ENCODE assay signal across 8 cellular contexts in genomic region chr3:69542265-69543079, GRCh38.
DNase-seq lines count a peak whose midpoint lies in the region; ATAC-seq and TF ChIP-seq lines count a peak whose summit lies in the region.

No MANE protein-coding gene starts in this region.

- peak overlapping the region; percentile 23 for H3K4me3 ChIP-seq in colonic mucosa
- peak overlapping the region; percentile 51 to 59 for H3K4me3 ChIP-seq in left lung

- intact Hi-C loops in colonic mucosa (cut with DNase I) (no loop called here), left lung (cut with DNase I) (no loop called here)

- TF ChIP-seq CTCF in colonic mucosa (IDR thresholded peaks at IDR 0.05) (no peak), left lung (IDR thresholded peaks at IDR 0.05) (no peak)

- H3K36me3 ChIP-seq in colonic mucosa = no peaks in the 10 kb centered on the region
- no peaks in the 10 kb centered on the region for H3K36me3 ChIP-seq in left lung

- H3K9me3 ChIP-seq in colonic mucosa (no peaks in the 10 kb centered on the region), left lung (no peaks in the 10 kb centered on the region)

- H3K9ac ChIP-seq in colonic mucosa (ENCODE audit: low read depth in 2 of 2, low read length in 2 of 2) = no peak overlapping the region

- no peaks in the 10 kb centered on the region for H3K4me1 ChIP-seq in colonic mucosa
- peaks cover 0 to 21% of the 10 kb centered on the region in 2 donors for H3K4me1 ChIP-seq in left lung

- DNase-seq in NCI-H2081 (lab: John Stamatoyannopoulos, UW) (peak; percentile 60 to 75), NCI-H2081 treated with DMSO at 0.1 percent for 48 hours (lab: John Stamatoyannopoulos, UW) (no peak), colonic mucosa (no peak), left lung (peak; percentile 64 to 82), COLO668 (lab: John Stamatoyannopoulos, UW; ENCODE audit: unreplicated experiment) (no peak)
- no peak for DNase-seq in activated CD8-positive, alpha-beta memory T cell treated with anti-CD3 and anti-CD28 coated beads, Interleukin-2, amount 50 U/mL, for 4 hours

- H3K27me3 ChIP-seq in colonic mucosa (peaks cover 12% of the 10 kb centered on the region), left lung (peaks cover 20 to 46% of the 10 kb centered on the region in 2 donors)

- ATAC-seq in left lung (peak; percentile 67), GM21390 (IDR thresholded peaks at IDR 0.05; ENCODE audit: unreplicated experiment) (no peak)

- H3K27ac ChIP-seq in colonic mucosa = no peak overlapping the region
- H3K27ac ChIP-seq in left lung = peak overlapping the region; percentile 47 to 66
- peak overlapping the region; percentile 91 for H3K27ac ChIP-seq in temporal lobe (ENCODE audit: low read depth, low read length)

Comparison
In these comparisons a context has a peak if more than half of its experiments do, and no peak if none do; other contexts are left out.
1. DNase-seq: peak in NCI-H2081 (2 of 2) and left lung (2 of 2); none in NCI-H2081 treated with DMSO at 0.1 percent for 48 hours (single experiment), colonic mucosa (single experiment), COLO668 (single experiment) and activated CD8-positive, alpha-beta memory T cell treated with anti-CD3 and anti-CD28 coated beads, Interleukin-2, amount 50 U/mL, for 4 hours (single experiment).